Comparison of ENCODE assay signal across 16 cellular contexts in the genomic region with DNA sequence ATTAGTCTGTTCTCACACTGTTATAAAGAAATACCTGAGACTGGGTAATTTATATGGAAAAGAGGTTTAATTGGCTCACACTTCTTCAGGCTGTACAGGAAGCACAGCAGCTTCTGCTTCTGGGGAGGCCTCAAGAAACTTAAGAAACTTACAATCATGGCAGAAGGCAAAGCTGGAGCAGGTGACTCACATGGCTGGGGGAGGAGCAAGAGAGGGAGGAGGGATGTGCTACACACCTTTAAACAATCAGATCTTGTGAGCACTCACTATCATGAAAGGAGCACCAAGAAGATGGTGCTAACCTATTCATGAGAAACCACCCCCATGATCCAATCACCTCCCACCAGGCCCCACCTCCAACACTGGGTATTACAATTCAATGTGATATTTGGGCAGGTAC.
"Had no signal": no experiment of that assay in that cellular context is flagged by ENCODE, and none has a peak within 500 bp of the region (broad histone marks: within the 10 kb centered on the region; RNA-seq: fewer than 3 reads in every experiment).

No MANE protein-coding gene starts in this region.

- H3K9me3 ChIP-seq: heart right ventricle, lower lobe of right lung, thyroid gland had no signal

- H3K27ac ChIP-seq: heart right ventricle, lower lobe of right lung, neural progenitor cell, thyroid gland had no signal

- H3K27me3 Mint-ChIP-seq: activated naive CD8-positive, alpha-beta T cell treated with anti-CD3 and anti-CD28 coated beads for 36 hours; activated T-cell treated with anti-CD3 and anti-CD28 coated beads, Interleukin-2, amount 50 U/mL, for 24 hours; naive thymus-derived CD8-positive, alpha-beta T cell; stimulated activated naive CD8-positive, alpha-beta T cell treated with anti-CD3 and anti-CD28 coated beads, Interleukin-15, Interleukin-2, amounts not matched to agents 100 ng/mL and 50 ng/mL, for 24 hours had no signal

- H3K4me1 ChIP-seq: neural progenitor cell had no signal

- H3K4me3 Mint-ChIP-seq: activated naive CD8-positive, alpha-beta T cell treated with anti-CD3 and anti-CD28 coated beads for 36 hours; activated T-cell treated with anti-CD3 and anti-CD28 coated beads, Interleukin-2, amount 50 U/mL, for 24 hours; activated T-helper 17 cell treated with anti-CD3 and anti-CD28 coated beads, Interleukin-2, amount 50 U/mL, for 72 hours; endodermal cell; naive thymus-derived CD8-positive, alpha-beta T cell; neural progenitor cell; stimulated activated naive CD8-positive, alpha-beta T cell treated with anti-CD3 and anti-CD28 coated beads, Interleukin-15, Interleukin-2, amounts not matched to agents 100 ng/mL and 50 ng/mL, for 24 hours had no signal

- H3K4me3 ChIP-seq: heart right ventricle, lower lobe of right lung, neural progenitor cell, thyroid gland had no signal

- H3K9me3 Mint-ChIP-seq: activated T-helper 17 cell treated with anti-CD3 and anti-CD28 coated beads, Interleukin-2, amount 50 U/mL, for 72 hours; endodermal cell had no signal

- DNase-seq: activated naive CD8-positive, alpha-beta T cell treated with anti-CD3 and anti-CD28 coated beads for 36 hours; activated T-cell treated with anti-CD3 and anti-CD28 coated beads, Interleukin-2, amount 50 U/mL, for 24 hours; cerebellar nuclear complex; cortex of kidney; endodermal cell; heart right ventricle; kidney; lower lobe of right lung; naive thymus-derived CD8-positive, alpha-beta T cell; retina; substantia nigra; T-helper 9 cell; thyroid gland had no signal

- H3K27me3 ChIP-seq: heart right ventricle, neural progenitor cell, thyroid gland had no signal

- H3K9ac ChIP-seq: neural progenitor cell had no signal

- H3K36me3 Mint-ChIP-seq: neural progenitor cell had no signal

- FAIRE-seq: kidney had no signal

- H3K4me1 Mint-ChIP-seq: activated T-helper 17 cell treated with anti-CD3 and anti-CD28 coated beads, Interleukin-2, amount 50 U/mL, for 72 hours; endodermal cell; neural progenitor cell had no signal

- H3K36me3 ChIP-seq: heart right ventricle, lower lobe of right lung, neural progenitor cell, thyroid gland had no signal

- H3K4me2 ChIP-seq: neural progenitor cell had no signal

- H3K27ac Mint-ChIP-seq: activated naive CD8-positive, alpha-beta T cell treated with anti-CD3 and anti-CD28 coated beads for 36 hours; activated T-cell treated with anti-CD3 and anti-CD28 coated beads, Interleukin-2, amount 50 U/mL, for 24 hours; activated T-helper 17 cell treated with anti-CD3 and anti-CD28 coated beads, Interleukin-2, amount 50 U/mL, for 72 hours; endodermal cell; naive thymus-derived CD8-positive, alpha-beta T cell; neural progenitor cell; stimulated activated naive CD8-positive, alpha-beta T cell treated with anti-CD3 and anti-CD28 coated beads, Interleukin-15, Interleukin-2, amounts not matched to agents 100 ng/mL and 50 ng/mL, for 24 hours had no signal

- H2AFZ ChIP-seq: neural progenitor cell had no signal
